ENCODE assay signal across 9 cellular contexts in the genomic region with DNA sequence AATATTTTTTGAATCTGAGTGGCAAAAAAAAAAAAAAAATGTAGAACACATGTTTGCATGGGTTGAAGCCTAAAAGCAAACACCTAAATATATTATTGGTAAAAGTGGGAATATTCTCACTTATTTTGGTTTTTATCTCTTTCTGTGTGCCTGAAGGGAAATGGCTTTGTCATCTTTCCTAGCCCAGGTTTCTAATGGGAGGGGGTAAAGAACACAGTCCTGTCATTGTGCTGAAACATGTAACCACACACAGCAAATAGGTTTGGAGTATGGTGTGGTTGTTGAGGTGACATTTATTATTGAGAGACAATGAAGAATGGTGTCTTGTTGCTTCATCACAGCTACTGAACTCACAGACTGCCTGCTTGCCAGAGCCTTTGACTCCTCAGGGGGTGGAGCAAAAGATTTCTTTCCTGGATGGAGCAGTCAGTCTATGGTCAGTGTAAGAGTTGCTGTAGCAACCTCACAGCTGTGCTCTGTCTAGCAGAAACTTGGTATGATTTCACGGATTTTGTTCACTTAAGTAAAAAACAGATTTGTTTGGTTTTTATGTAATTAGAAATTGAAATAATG.
A peak's percentile ranks its signal among the peaks of the same experiment; 100 is the strongest.
DNase-seq lines count a peak whose midpoint lies in the region; ATAC-seq, FAIRE-seq and TF ChIP-seq lines count a peak whose summit lies in the region.
"Had no signal": no experiment of that assay in that cellular context is flagged by ENCODE, and none has a peak within 500 bp of the region (broad histone marks: within the 10 kb centered on the region; RNA-seq: fewer than 3 reads in every experiment).

No MANE protein-coding gene starts in this region.

- intact Hi-C loops in Calu3 (cut with micrococcal nuclease; ENCODE audit: unreplicated experiment), result no loop called here
- intact Hi-C loops in colonic mucosa (cut with DNase I), result no loop called here
- intact Hi-C loops in HepG2 (cut with micrococcal nuclease; ENCODE audit: unreplicated experiment), result no loop called here
- intact Hi-C loops in naive thymus-derived CD4-positive, alpha-beta T cell (cut with micrococcal nuclease), result no loop called here

- in situ Hi-C loops in HepG2 (cut with HindIII; ENCODE audit: extremely low pct_ligation_motif_present, low pct_unique_long_range_greater_than_20kb), result no loop called here

- ATAC-seq in HepG2 (peak; percentile 48; the same call in 2 of the 3 replicates), HG02870 (IDR thresholded peaks at IDR 0.05; ENCODE audit: unreplicated experiment) (no peak), HG03139 (IDR thresholded peaks at IDR 0.05; ENCODE audit: unreplicated experiment) (no peak)
- no peak for ATAC-seq in naive thymus-derived CD4-positive, alpha-beta T cell

- FAIRE-seq in HepG2 (lab: Jason Lieb, UNC), result no peak

- H3K9ac ChIP-seq in colonic mucosa (ENCODE audit: low read depth in 2 of 2, low read length in 2 of 2), result no peak overlapping the region
- no peak overlapping the region for H3K9ac ChIP-seq in HepG2 (ENCODE audit: insufficient read depth, low read depth, low read length)

- no peak overlapping the region for H2AFZ ChIP-seq in HepG2 (ENCODE audit: low read length)

- H3K9me3 ChIP-seq in colonic mucosa (no peaks in the 10 kb centered on the region), HepG2 (ENCODE audit: low read length) (no peaks in the 10 kb centered on the region)
- no peaks in the 10 kb centered on the region for H3K9me3 ChIP-seq in naive thymus-derived CD4-positive, alpha-beta T cell (ENCODE audit: control insufficient read depth in 2 of 3, low read length in 3 of 3)

- 63% methylated on average over 1 of the region's 1 CpG for WGBS in HepG2 (ENCODE audit: low lambda C conversion rate)

- no peaks in the 10 kb centered on the region for H3K27me3 Mint-ChIP-seq in Calu3 (ENCODE audit: unreplicated experiment)
- H3K27me3 Mint-ChIP-seq in naive thymus-derived CD4-positive, alpha-beta T cell, result no peaks in the 10 kb centered on the region

- no peaks in the 10 kb centered on the region for H3K27me3 ChIP-seq in colonic mucosa
- H3K27me3 ChIP-seq in HepG2 (ENCODE audit: control insufficient read depth in 1 of 2, insufficient read depth in 2 of 2, low read length in 2 of 2), result no peaks in the 10 kb centered on the region
- no peaks in the 10 kb centered on the region for H3K27me3 ChIP-seq in naive thymus-derived CD4-positive, alpha-beta T cell (ENCODE audit: control insufficient read depth in 2 of 2, insufficient read depth in 2 of 2, low read length in 2 of 2)

- H3K4me2 ChIP-seq in HepG2 (ENCODE audit: low read depth, low read length), result no peak overlapping the region

- no peak overlapping the region for H3K4me3 Mint-ChIP-seq in Calu3 (ENCODE audit: low read depth, unreplicated experiment)
- no peak overlapping the region for H3K4me3 Mint-ChIP-seq in naive thymus-derived CD4-positive, alpha-beta T cell

- no peak overlapping the region for H3K27ac ChIP-seq in colonic mucosa
- H3K27ac ChIP-seq in HepG2 (ENCODE audit: extremely low read length, insufficient read depth, low read length), result no peak overlapping the region
- H3K27ac ChIP-seq in naive thymus-derived CD4-positive, alpha-beta T cell (ENCODE audit: low read depth, low read length), result no peak overlapping the region

- DNase-seq in Calu3 (peak; percentile 26), NCI-H146 treated with DMSO at 0.1 percent for 48 hours (lab: John Stamatoyannopoulos, UW; ENCODE audit: unreplicated experiment) (peak; percentile 32), colonic mucosa (peak; percentile 57), HepG2 (ENCODE audit: low spot score) (peak; percentile 41), RPMI8226 (no peak)
- DNase-seq in naive thymus-derived CD4-positive, alpha-beta T cell, result no peak
- DNase-seq: stimulated activated CD4-positive, alpha-beta T cell treated with anti-CD3 and anti-CD28 coated beads, Interleukin-4, amount 100 ng/mL, for 1 hour had no signal

- H3K4me1 ChIP-seq in colonic mucosa (no peaks in the 10 kb centered on the region), HepG2 (ENCODE audit: insufficient read depth, low read length) (no peaks in the 10 kb centered on the region)
- H3K4me1 ChIP-seq in naive thymus-derived CD4-positive, alpha-beta T cell (ENCODE audit: control insufficient read depth in 2 of 2, insufficient read depth in 2 of 2, low read length in 2 of 2), result no peaks in the 10 kb centered on the region

- peaks cover 18% of the 10 kb centered on the region for H3K4me1 Mint-ChIP-seq in Calu3 (ENCODE audit: low read depth, unreplicated experiment)
- peaks cover 0 to 4% (median 0%) of the 10 kb centered on the region in 7 donors for H3K4me1 Mint-ChIP-seq in naive thymus-derived CD4-positive, alpha-beta T cell

- H3K79me2 ChIP-seq in HepG2 (ENCODE audit: insufficient read depth, low read length), result no peaks in the 10 kb centered on the region

- no peaks in the 10 kb centered on the region for H3K9me3 Mint-ChIP-seq in Calu3 (ENCODE audit: low read depth, unreplicated experiment)
- no peaks in the 10 kb centered on the region for H3K9me3 Mint-ChIP-seq in naive thymus-derived CD4-positive, alpha-beta T cell

- TF ChIP-seq POLR2A in HepG2 (IDR thresholded peaks at IDR 0.05; ENCODE audit: insufficient read depth in 1 of 2, low read depth in 2 of 2, low read length in 2 of 2), result no peak

- TF ChIP-seq CTCF in Calu3 (IDR thresholded peaks at IDR 0.05; ENCODE audit: unreplicated experiment) (no peak), colonic mucosa (IDR thresholded peaks at IDR 0.05) (no peak), HepG2 (CRISPR knock-in tag; IDR thresholded peaks at IDR 0.05) (no peak)

- CTCF ChIA-PET in Calu3 (lab: Charles Lee), result interaction anchor here (0.6 to 1.2 kb wide), 5 partner anchors 146 to 1226 kb away, joined by 3 to 7 read pairs (median 4); a partner anchor contains a TSS
- CTCF ChIA-PET in HepG2 (lab: Yijun Ruan, JAX; ENCODE audit: low intra/inter-chr PET ratio, low total read pairs), result interaction anchor here (0.6 kb wide), 1 partner anchor 31 kb away, joined by 4 read pairs; no protein-coding TSS in a partner anchor
- CTCF ChIA-PET in naive thymus-derived CD4-positive, alpha-beta T cell (lab: Charles Lee), result no interaction called here

- H3K4me3 ChIP-seq in colonic mucosa, result no peak overlapping the region
- H3K4me3 ChIP-seq in HepG2 (replicated peaks in 1 of 3; ENCODE audit: insufficient read depth in 1 of 3, low read depth in 2 of 3, low read length in 3 of 3), result no peak overlapping the region
- no peak overlapping the region for H3K4me3 ChIP-seq in naive thymus-derived CD4-positive, alpha-beta T cell (ENCODE audit: low read length)

- H3K36me3 Mint-ChIP-seq in Calu3 (ENCODE audit: insufficient read depth, unreplicated experiment), result peaks cover 5% of the 10 kb centered on the region
- H3K36me3 Mint-ChIP-seq in naive thymus-derived CD4-positive, alpha-beta T cell, result peaks cover 0 to 9% (median 4%) of the 10 kb centered on the region in 5 donors

- no peak for TF ChIP-seq RAD21 in HepG2 (CRISPR knock-in tag; IDR thresholded peaks at IDR 0.05)

- TF ChIP-seq EP300 in HepG2 (IDR thresholded peaks at IDR 0.05; ENCODE audit: low read depth in 2 of 2, low read length in 2 of 2) (no peak), HepG2 (CRISPR knock-in tag; IDR thresholded peaks at IDR 0.05; ENCODE audit: borderline replicate concordance) (no peak)

- BruUV-seq in Calu3 (replicated peaks; lab: Mats Ljungman, UMichigan) (no TSS peak), HepG2 (replicated peaks; lab: Mats Ljungman, UMichigan) (no TSS peak)

- POLR2A ChIA-PET in HepG2 (lab: Yijun Ruan, JAX), result no interaction called here
- POLR2A ChIA-PET in naive thymus-derived CD4-positive, alpha-beta T cell (lab: Charles Lee), result interaction anchor here (0.8 kb wide), 1 partner anchor 231 kb away, joined by 3 read pairs; no protein-coding TSS in a partner anchor

- H3K36me3 ChIP-seq in colonic mucosa (no peaks in the 10 kb centered on the region), HepG2 (replicated peaks in 1 of 2; ENCODE audit: control insufficient read depth in 1 of 2, insufficient read depth in 2 of 2, low read length in 2 of 2) (0 out of 5 replicates have a peak, but pooled peaks cover 0 to 4% of the 10 kb centered on the region in 2 experiments)
- H3K36me3 ChIP-seq in naive thymus-derived CD4-positive, alpha-beta T cell (ENCODE audit: control insufficient read depth in 2 of 3, insufficient read depth in 3 of 3, low read length in 3 of 3), result no peaks in the 10 kb centered on the region

- no peak overlapping the region for H3K27ac Mint-ChIP-seq in Calu3 (ENCODE audit: unreplicated experiment)
- no peak overlapping the region for H3K27ac Mint-ChIP-seq in naive thymus-derived CD4-positive, alpha-beta T cell

- no peaks in the 10 kb centered on the region for H4K20me1 ChIP-seq in HepG2 (ENCODE audit: insufficient read depth, low read length)

TF ChIP-seq in HepG2, 621 proteins besides CTCF, POLR2A, EP300 and RAD21:
- TF ChIP-seq SOX13 (IDR thresholded peaks at IDR 0.05), result no peak
- peak in 1 of 2 experiments; percentile 48; a peak in 1 of 4 replicates for TF ChIP-seq SOX13 (CRISPR knock-in tag; conservative IDR thresholded peaks at IDR 0.05 in 1 of 2, IDR thresholded peaks at IDR 0.05 in 1 of 2)
- no peak for TF ChIP-seq MTA1 (CRISPR knock-in tag; IDR thresholded peaks at IDR 0.05; ENCODE audit: borderline replicate concordance)
- peak; percentile 43; the same call in 1 of the 2 replicates for TF ChIP-seq CEBPB (IDR thresholded peaks at IDR 0.05; ENCODE audit: borderline replicate concordance, low read depth, low read length)

Comparison
In these comparisons a context has a peak if more than half of its experiments do, and no peak if none do; other contexts are left out.
1. DNase-seq: peak in Calu3 (single experiment), NCI-H146 treated with DMSO at 0.1 percent for 48 hours (single experiment), colonic mucosa (single experiment) and HepG2 (single experiment); none in naive thymus-derived CD4-positive, alpha-beta T cell (0 of 9) and RPMI8226 (single experiment).